ENCODE assay signal across 17 cellular contexts in the genomic region with DNA sequence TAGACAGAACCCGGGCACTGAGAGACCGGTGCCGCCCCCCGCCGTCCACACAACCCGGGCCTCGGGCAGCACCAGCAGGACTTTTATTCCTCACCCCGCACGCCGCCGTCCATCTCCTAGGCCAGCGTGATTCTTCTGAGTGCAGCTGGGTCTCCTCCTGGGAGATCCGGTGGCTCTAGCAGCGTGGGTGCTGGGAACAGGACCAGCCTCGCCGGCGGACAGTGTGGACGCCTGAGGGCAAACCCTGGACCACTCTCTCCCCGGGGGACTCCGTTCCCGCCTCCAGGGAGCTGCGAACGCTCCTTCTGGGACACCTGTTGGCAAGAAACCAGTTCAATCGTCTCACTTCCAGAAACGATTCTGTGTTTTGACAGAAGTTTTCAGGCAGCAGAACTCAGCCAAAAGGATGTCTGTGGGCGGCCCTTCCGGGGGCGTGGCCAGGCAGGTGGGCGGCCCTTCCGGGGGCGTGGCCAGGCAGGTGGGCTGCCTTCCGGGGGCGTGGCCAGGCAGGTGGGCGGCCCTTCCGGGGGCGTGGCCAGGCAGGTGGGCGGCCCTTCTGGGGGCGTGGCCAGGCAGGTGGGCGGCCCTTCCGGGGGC.
DNase-seq lines count a peak whose midpoint lies in the region; ATAC-seq and TF ChIP-seq lines count a peak whose summit lies in the region.
"Had no signal": no experiment of that assay in that cellular context is flagged by ENCODE, and none has a peak within 500 bp of the region (broad histone marks: within the 10 kb centered on the region; RNA-seq: fewer than 3 reads in every experiment).

No MANE protein-coding gene starts in this region.

- peak; percentile 74 for DNase-seq in activated CD4-positive, alpha-beta T cell treated with anti-CD3 and anti-CD28 coated beads, Interleukin-2, amount 10 ng/mL, durations not matched to agents 24 days and 14 days
- no peak for DNase-seq in activated CD4-positive, alpha-beta T cell treated with anti-CD3 and anti-CD28 coated beads for 1 hour
- peak; percentile 43 for DNase-seq in activated CD4-positive, alpha-beta memory T cell treated with anti-CD3 and anti-CD28 coated beads, Interleukin-2, amount 10 ng/mL, durations not matched to agents 7 days and 5 days
- peak; percentile 68 for DNase-seq in osteoblast (ENCODE audit: insufficient read length, low spot score, missing footprints)
- DNase-seq in OCI-M2 (lab: John Stamatoyannopoulos, UW; ENCODE audit: unreplicated experiment) = no peak
- DNase-seq in dermis blood vessel endothelial cell = no peak
- DNase-seq: Calu3; central memory CD4-positive, alpha-beta T cell; left ventricle myocardium superior; naive B cell; NCI-H226; SW 1271 had no signal

- no peak for TF ChIP-seq RAD21 in Ishikawa (IDR thresholded peaks at IDR 0.05; ENCODE audit: low read depth)

- TF ChIP-seq EP300 in Ishikawa (IDR thresholded peaks at IDR 0.05; ENCODE audit: borderline replicate concordance) = no peak

- no peak overlapping the region for H3K4me2 ChIP-seq in osteoblast (ENCODE audit: insufficient read depth, low read length)

- no peaks in the 10 kb centered on the region for H3K4me1 ChIP-seq in osteoblast (ENCODE audit: insufficient read depth, low read length)
- H3K4me1 ChIP-seq: vagina had no signal

- H3K4me3 Mint-ChIP-seq in activated CD4-positive, alpha-beta T cell treated with anti-CD3 and anti-CD28 coated beads, Interleukin-2, amount 10 ng/mL, durations not matched to agents 24 days and 14 days = no peak overlapping the region
- no peak overlapping the region for H3K4me3 Mint-ChIP-seq in activated CD4-positive, alpha-beta memory T cell treated with anti-CD3 and anti-CD28 coated beads, Interleukin-2, amount 10 ng/mL, durations not matched to agents 7 days and 5 days
- H3K4me3 Mint-ChIP-seq: naive B cell; stimulated activated naive CD8-positive, alpha-beta T cell treated with anti-CD3 and anti-CD28 coated beads, Interleukin-15, Interleukin-2, amounts not matched to agents 100 ng/mL and 50 ng/mL, for 24 hours had no signal

- H4K20me1 ChIP-seq in osteoblast (ENCODE audit: insufficient read depth, low read length) = no peaks in the 10 kb centered on the region

- no peaks in the 10 kb centered on the region for H3K9me3 ChIP-seq in osteoblast (ENCODE audit: low read depth, low read length)
- H3K9me3 ChIP-seq: vagina had no signal

- H3K27ac ChIP-seq in osteoblast (ENCODE audit: low read depth, low read length) = no peak overlapping the region
- H3K27ac ChIP-seq: vagina, VCaP had no signal

- no peaks in the 10 kb centered on the region for H3K9me3 Mint-ChIP-seq in activated CD4-positive, alpha-beta T cell treated with anti-CD3 and anti-CD28 coated beads, Interleukin-2, amount 10 ng/mL, durations not matched to agents 24 days and 14 days
- peaks cover 2% of the 10 kb centered on the region for H3K9me3 Mint-ChIP-seq in activated CD4-positive, alpha-beta memory T cell treated with anti-CD3 and anti-CD28 coated beads, Interleukin-2, amount 10 ng/mL, durations not matched to agents 7 days and 5 days
- H3K9me3 Mint-ChIP-seq: stimulated activated naive CD8-positive, alpha-beta T cell treated with anti-CD3 and anti-CD28 coated beads, Interleukin-15, Interleukin-2, amounts not matched to agents 100 ng/mL and 50 ng/mL, for 24 hours had no signal

- H3K79me2 ChIP-seq in osteoblast (ENCODE audit: insufficient read depth, low read length) = no peaks in the 10 kb centered on the region

- no peak overlapping the region for H3K27ac Mint-ChIP-seq in activated CD4-positive, alpha-beta T cell treated with anti-CD3 and anti-CD28 coated beads, Interleukin-2, amount 10 ng/mL, durations not matched to agents 24 days and 14 days
- no peak overlapping the region for H3K27ac Mint-ChIP-seq in activated CD4-positive, alpha-beta memory T cell treated with anti-CD3 and anti-CD28 coated beads, Interleukin-2, amount 10 ng/mL, durations not matched to agents 7 days and 5 days
- H3K27ac Mint-ChIP-seq: stimulated activated naive CD8-positive, alpha-beta T cell treated with anti-CD3 and anti-CD28 coated beads, Interleukin-15, Interleukin-2, amounts not matched to agents 100 ng/mL and 50 ng/mL, for 24 hours had no signal

- CTCF ChIA-PET in activated CD4-positive, alpha-beta memory T cell treated with anti-CD3 and anti-CD28 coated beads, Interleukin-2, amount 10 ng/mL, durations not matched to agents 7 days and 5 days (lab: Charles Lee) = no interaction called here

- H3K36me3 Mint-ChIP-seq in activated CD4-positive, alpha-beta T cell treated with anti-CD3 and anti-CD28 coated beads, Interleukin-2, amount 10 ng/mL, durations not matched to agents 24 days and 14 days (ENCODE audit: low read depth) = no peaks in the 10 kb centered on the region
- H3K36me3 Mint-ChIP-seq in activated CD4-positive, alpha-beta memory T cell treated with anti-CD3 and anti-CD28 coated beads, Interleukin-2, amount 10 ng/mL, durations not matched to agents 7 days and 5 days (ENCODE audit: low read depth) = no peaks in the 10 kb centered on the region
- H3K36me3 Mint-ChIP-seq: naive B cell had no signal

- H3K36me3 ChIP-seq in osteoblast (ENCODE audit: insufficient read depth, low read length) = no peaks in the 10 kb centered on the region
- H3K36me3 ChIP-seq: vagina had no signal

- H3K4me3 ChIP-seq in osteoblast (ENCODE audit: insufficient read depth, low read length) = no peak overlapping the region
- H3K4me3 ChIP-seq: vagina had no signal

- intact Hi-C loops in activated CD4-positive, alpha-beta T cell treated with anti-CD3 and anti-CD28 coated beads, Interleukin-2, amount 10 ng/mL, durations not matched to agents 24 days and 14 days (cut with micrococcal nuclease) = no loop called here

- no peak for ATAC-seq in GM19455 (IDR thresholded peaks at IDR 0.05; ENCODE audit: unreplicated experiment)
- ATAC-seq: left ventricle myocardium superior had no signal

- TF ChIP-seq CTCF in osteoblast (IDR thresholded peaks at IDR 0.05; ENCODE audit: extremely low read depth, low read depth, low read length) = no peak

- H3K27me3 Mint-ChIP-seq in activated CD4-positive, alpha-beta T cell treated with anti-CD3 and anti-CD28 coated beads, Interleukin-2, amount 10 ng/mL, durations not matched to agents 24 days and 14 days = no peaks in the 10 kb centered on the region
- H3K27me3 Mint-ChIP-seq in activated CD4-positive, alpha-beta memory T cell treated with anti-CD3 and anti-CD28 coated beads, Interleukin-2, amount 10 ng/mL, durations not matched to agents 7 days and 5 days = no peaks in the 10 kb centered on the region
- H3K27me3 Mint-ChIP-seq: stimulated activated naive CD8-positive, alpha-beta T cell treated with anti-CD3 and anti-CD28 coated beads, Interleukin-15, Interleukin-2, amounts not matched to agents 100 ng/mL and 50 ng/mL, for 24 hours had no signal

- POLR2A ChIA-PET in activated CD4-positive, alpha-beta memory T cell treated with anti-CD3 and anti-CD28 coated beads, Interleukin-2, amount 10 ng/mL, durations not matched to agents 7 days and 5 days (lab: Charles Lee) = no interaction called here

- H3K27me3 ChIP-seq in osteoblast (ENCODE audit: insufficient read depth, low read length) = no peaks in the 10 kb centered on the region
- H3K27me3 ChIP-seq: vagina had no signal

- H3K4me1 Mint-ChIP-seq in activated CD4-positive, alpha-beta T cell treated with anti-CD3 and anti-CD28 coated beads, Interleukin-2, amount 10 ng/mL, durations not matched to agents 24 days and 14 days = no peaks in the 10 kb centered on the region
- peaks cover 8% of the 10 kb centered on the region for H3K4me1 Mint-ChIP-seq in activated CD4-positive, alpha-beta memory T cell treated with anti-CD3 and anti-CD28 coated beads, Interleukin-2, amount 10 ng/mL, durations not matched to agents 7 days and 5 days

- H2AFZ ChIP-seq in osteoblast (ENCODE audit: low read length) = no peak overlapping the region

TF ChIP-seq in Ishikawa, 13 proteins besides CTCF, POLR2A, EP300 and RAD21:
- no peak for TF ChIP-seq CEBPB (IDR thresholded peaks at IDR 0.05)
- TF ChIP-seq YY1 (IDR thresholded peaks at IDR 0.05; ENCODE audit: low read depth) = no peak
- TF ChIP-seq, protein P1, sequence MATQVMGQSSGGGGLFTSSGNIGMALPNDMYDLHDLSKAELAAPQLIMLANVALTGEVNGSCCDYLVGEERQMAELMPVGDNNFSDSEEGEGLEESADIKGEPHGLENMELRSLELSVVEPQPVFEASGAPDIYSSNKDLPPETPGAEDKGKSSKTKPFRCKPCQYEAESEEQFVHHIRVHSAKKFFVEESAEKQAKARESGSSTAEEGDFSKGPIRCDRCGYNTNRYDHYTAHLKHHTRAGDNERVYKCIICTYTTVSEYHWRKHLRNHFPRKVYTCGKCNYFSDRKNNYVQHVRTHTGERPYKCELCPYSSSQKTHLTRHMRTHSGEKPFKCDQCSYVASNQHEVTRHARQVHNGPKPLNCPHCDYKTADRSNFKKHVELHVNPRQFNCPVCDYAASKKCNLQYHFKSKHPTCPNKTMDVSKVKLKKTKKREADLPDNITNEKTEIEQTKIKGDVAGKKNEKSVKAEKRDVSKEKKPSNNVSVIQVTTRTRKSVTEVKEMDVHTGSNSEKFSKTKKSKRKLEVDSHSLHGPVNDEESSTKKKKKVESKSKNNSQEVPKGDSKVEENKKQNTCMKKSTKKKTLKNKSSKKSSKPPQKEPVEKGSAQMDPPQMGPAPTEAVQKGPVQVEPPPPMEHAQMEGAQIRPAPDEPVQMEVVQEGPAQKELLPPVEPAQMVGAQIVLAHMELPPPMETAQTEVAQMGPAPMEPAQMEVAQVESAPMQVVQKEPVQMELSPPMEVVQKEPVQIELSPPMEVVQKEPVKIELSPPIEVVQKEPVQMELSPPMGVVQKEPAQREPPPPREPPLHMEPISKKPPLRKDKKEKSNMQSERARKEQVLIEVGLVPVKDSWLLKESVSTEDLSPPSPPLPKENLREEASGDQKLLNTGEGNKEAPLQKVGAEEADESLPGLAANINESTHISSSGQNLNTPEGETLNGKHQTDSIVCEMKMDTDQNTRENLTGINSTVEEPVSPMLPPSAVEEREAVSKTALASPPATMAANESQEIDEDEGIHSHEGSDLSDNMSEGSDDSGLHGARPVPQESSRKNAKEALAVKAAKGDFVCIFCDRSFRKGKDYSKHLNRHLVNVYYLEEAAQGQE (IDR thresholded peaks at IDR 0.05; ENCODE audit: low read depth) = no peak
- no peak for TF ChIP-seq TCF12 (IDR thresholded peaks at IDR 0.05; ENCODE audit: low read depth)
- TF ChIP-seq EGR1 (IDR thresholded peaks at IDR 0.05) = peak; percentile 44; the same call in 1 of the 2 replicates
- TF ChIP-seq ZBTB7A (IDR thresholded peaks at IDR 0.05; ENCODE audit: low read depth) = no peak

Comparison
In these comparisons a context has a peak if more than half of its experiments do, and no peak if none do; other contexts are left out.
1. DNase-seq: peak in activated CD4-positive, alpha-beta T cell treated with anti-CD3 and anti-CD28 coated beads, Interleukin-2, amount 10 ng/mL, durations not matched to agents 24 days and 14 days (single experiment), activated CD4-positive, alpha-beta memory T cell treated with anti-CD3 and anti-CD28 coated beads, Interleukin-2, amount 10 ng/mL, durations not matched to agents 7 days and 5 days (single experiment) and osteoblast (single experiment); none in activated CD4-positive, alpha-beta T cell treated with anti-CD3 and anti-CD28 coated beads for 1 hour (single experiment), OCI-M2 (single experiment) and dermis blood vessel endothelial cell (single experiment).